29 cellular contexts compared by ENCODE assay signal in genomic region chr1:198694542-198694941, GRCh38. TPM values are rescaled to one million over a fixed set of nuclear protein-coding genes. Genes with fewer than 3 reads are reported as not detected.
A peak's percentile ranks its signal among the peaks of the same experiment; 100 is the strongest.
DNase-seq lines count a peak whose midpoint lies in the region; ATAC-seq and TF ChIP-seq lines count a peak whose summit lies in the region.
"Had no signal": no experiment of that assay in that cellular context is flagged by ENCODE, and none has a peak within 500 bp of the region (broad histone marks: within the 10 kb centered on the region; RNA-seq: fewer than 3 reads in every experiment).

No MANE protein-coding gene starts in this region.

- no peak for DNase-seq in CD14-positive monocyte (ENCODE audit: low spot score)
- DNase-seq in CD4-positive, alpha-beta T cell = no peak
- DNase-seq in T-helper 17 cell = no peak
- no peak for DNase-seq in immature natural killer cell
- DNase-seq in cerebellar nuclear complex (lab: John Stamatoyannopoulos, UW) = no peak
- no peak for DNase-seq in islet precursor cell
- DNase-seq in sciatic nerve (ENCODE audit: low spot score) = no peak
- DNase-seq: activated CD4-positive, CD25-positive, alpha-beta regulatory T cell treated with anti-CD3 and anti-CD28 coated beads, Interleukin-2, amount 50 U/mL, for 72 hours; brain microvascular endothelial cell; DMS 273 treated with DMSO at 0.1 percent for 48 hours; effector CD8-positive, alpha-beta T cell; foreskin fibroblast; GOT3; heart left ventricle; left cardiac atrium; NCI-H1417 treated with DMSO at 0.1 percent for 48 hours; NCI-H345; right lobe of liver; stimulated activated CD4-positive, alpha-beta T cell treated with anti-CD3 and anti-CD28 coated beads, Interleukin-4, amount 100 ng/mL, for 24 hours; stimulated activated naive CD4-positive, alpha-beta T cell had no signal

- no peak for TF ChIP-seq CTCF in CD14-positive monocyte (IDR thresholded peaks at IDR 0.05)
- no peak for TF ChIP-seq CTCF in CD4-positive, alpha-beta T cell (IDR thresholded peaks at IDR 0.05)

- no peaks in the 10 kb centered on the region for H3K27me3 Mint-ChIP-seq in CD14-positive monocyte (ENCODE audit: low read depth in 3 of 3)
- no peaks in the 10 kb centered on the region for H3K27me3 Mint-ChIP-seq in CD4-positive, alpha-beta T cell
- no peaks in the 10 kb centered on the region for H3K27me3 Mint-ChIP-seq in T-helper 17 cell
- peaks cover 0 to 2% (median 0%) of the 10 kb centered on the region in 3 donors for H3K27me3 Mint-ChIP-seq in immature natural killer cell (ENCODE audit: low read depth in 3 of 3)

- CTCF ChIA-PET in CD4-positive, alpha-beta T cell (lab: Charles Lee) = no interaction called here

- H3K9me3 ChIP-seq in CD4-positive, alpha-beta T cell (ENCODE audit: control insufficient read depth, low read length) = no peaks in the 10 kb centered on the region
- no peaks in the 10 kb centered on the region for H3K9me3 ChIP-seq in T-helper 17 cell (ENCODE audit: control insufficient read depth, low read length, poor library complexity, severe bottlenecking)
- H3K9me3 ChIP-seq: heart left ventricle, right lobe of liver, thoracic aorta had no signal

- H3K4me3 Mint-ChIP-seq in CD14-positive monocyte (no peak overlapping the region), T-helper 17 cell (no peak overlapping the region), immature natural killer cell (peak overlapping the region in 2 of 5 donors; percentile 30 to 34)
- peak overlapping the region; percentile 62 for H3K4me3 Mint-ChIP-seq in CD4-positive, alpha-beta T cell
- H3K4me3 Mint-ChIP-seq: T-helper 1 cell treated with Interleukin-12 subunit alpha and Interleukin-12 subunit beta and Interleukin-4 antibody, amounts not matched to agents 30 μg/mL and 1 μg/mL, for 36 hours had no signal

- H3K4me1 Mint-ChIP-seq in CD14-positive monocyte = peaks cover 53% of the 10 kb centered on the region
- H3K4me1 Mint-ChIP-seq in CD4-positive, alpha-beta T cell (ENCODE audit: low read depth) = peaks cover 85% of the 10 kb centered on the region
- peaks cover 55% of the 10 kb centered on the region for H3K4me1 Mint-ChIP-seq in T-helper 17 cell
- peaks cover 77 to 94% of the 10 kb centered on the region in 2 donors for H3K4me1 Mint-ChIP-seq in immature natural killer cell

- no peak overlapping the region for H3K27ac ChIP-seq in CD4-positive, alpha-beta T cell (ENCODE audit: low read depth, low read length)
- H3K27ac ChIP-seq: brain microvascular endothelial cell, C4-2B, heart left ventricle, HL-60, right lobe of liver, thoracic aorta had no signal

- H3K36me3 Mint-ChIP-seq in CD14-positive monocyte = peaks cover 58 to 66% of the 10 kb centered on the region in 2 donors
- H3K36me3 Mint-ChIP-seq in CD4-positive, alpha-beta T cell (ENCODE audit: low read depth) = peaks cover 90% of the 10 kb centered on the region
- H3K36me3 Mint-ChIP-seq in T-helper 17 cell (ENCODE audit: low read depth) = peaks cover 13% of the 10 kb centered on the region
- H3K36me3 Mint-ChIP-seq in immature natural killer cell = peaks cover 36 to 49% (median 36%) of the 10 kb centered on the region in 3 donors

- no peaks in the 10 kb centered on the region for H3K27me3 ChIP-seq in CD4-positive, alpha-beta T cell (ENCODE audit: control insufficient read depth, insufficient read depth, low read length)
- H3K27me3 ChIP-seq: brain microvascular endothelial cell, right lobe of liver had no signal

- POLR2A ChIA-PET in CD4-positive, alpha-beta T cell (lab: Charles Lee) = no interaction called here

- H3K9me3 Mint-ChIP-seq in CD14-positive monocyte (no peaks in the 10 kb centered on the region), immature natural killer cell (no peaks in the 10 kb centered on the region)
- H3K9me3 Mint-ChIP-seq in CD4-positive, alpha-beta T cell = no peaks in the 10 kb centered on the region
- H3K9me3 Mint-ChIP-seq: activated T-helper 1 cell treated with anti-CD3 and anti-CD28 coated beads, Interleukin-12 subunit alpha, Interleukin-12 subunit beta, Interleukin-2, Interleukin-4 antibody, amounts not matched to agents 30 ng/mL and 10 ng/mL and 1 ng/mL, durations not matched to agents 14 hours and 24 hours and 36 hours; T-helper 1 cell treated with Interleukin-12 subunit alpha and Interleukin-12 subunit beta and Interleukin-4 antibody, amounts not matched to agents 30 μg/mL and 1 μg/mL, for 36 hours had no signal

- no peak for ATAC-seq in CD4-positive, alpha-beta T cell (ENCODE audit: poor library complexity)
- ATAC-seq in T-helper 17 cell = no peak
- ATAC-seq in HG02610 (IDR thresholded peaks at IDR 0.05; ENCODE audit: unreplicated experiment) = no peak
- ATAC-seq in sciatic nerve = no peak
- ATAC-seq: esophagus mucosa, heart left ventricle, left cardiac atrium, right lobe of liver had no signal

- intact Hi-C loops in CD14-positive monocyte (cut with micrococcal nuclease) (no loop called here), sciatic nerve (cut with DNase I) (no loop called here)
- intact Hi-C loops in CD4-positive, alpha-beta T cell (cut with DNase I, micrococcal nuclease) = loop anchor here (5.0 to 10.0 kb wide), 3 partner anchors 162 to 1170 kb away; no protein-coding TSS in a partner anchor

- H3K27ac Mint-ChIP-seq in CD14-positive monocyte (peak overlapping the region in 4 of 7 donors; percentile 43 to 88 (median 56)), T-helper 17 cell (peak overlapping the region; percentile 82), immature natural killer cell (peak overlapping the region; percentile 47 to 91 (median 76))
- H3K27ac Mint-ChIP-seq in CD4-positive, alpha-beta T cell = peak overlapping the region; percentile 82
- H3K27ac Mint-ChIP-seq: activated T-helper 1 cell treated with anti-CD3 and anti-CD28 coated beads, Interleukin-12 subunit alpha, Interleukin-12 subunit beta, Interleukin-2, Interleukin-4 antibody, amounts not matched to agents 30 ng/mL and 10 ng/mL and 1 ng/mL, durations not matched to agents 14 hours and 24 hours and 36 hours; progenitor cell of endocrine pancreas had no signal

RNA-seq across cellular contexts. Expression of gene PTPRC, which starts 55.7 kb away (rescaled TPM):
- polyA plus RNA-seq in CD14-positive monocyte (100 to 1,000 TPM; 667 to 992 TPM), immature natural killer cell (1,000 to 10,000 TPM in 2 of 3 donors, 100 to 1,000 TPM in 1; 1,000 to 1,490 (median 1,080) TPM)
- total RNA-seq in CD4-positive, alpha-beta T cell = 100 to 1,000 TPM; 661 to 698 TPM
- total RNA-seq in T-helper 17 cell (100 to 1,000 TPM; 697 to 813 TPM), sciatic nerve (62.8 TPM)
- total RNA-seq: lung microvascular endothelial cell, progenitor cell of endocrine pancreas had no signal

Comparison
In these comparisons a context has a peak if more than half of its experiments do, and no peak if none do; other contexts are left out.
1. RNA of gene PTPRC, which starts 55.7 kb away (total RNA-seq): 697 to 813 TPM in T-helper 17 cell and 661 to 698 TPM in CD4-positive, alpha-beta T cell; 62.8 TPM in sciatic nerve (single experiment); every median in the first group is over 10 times any median in the second.
2. intact Hi-C loops: an anchor here in CD4-positive, alpha-beta T cell (5.0 to 10.0 kb wide); none called in CD14-positive monocyte and sciatic nerve.
3. Peak in every context shown above with its lines, with median percentiles within 50 percentile points of each other: H3K27ac Mint-ChIP-seq.